ENCODE assay signal across 17 cellular contexts in the genomic region with DNA sequence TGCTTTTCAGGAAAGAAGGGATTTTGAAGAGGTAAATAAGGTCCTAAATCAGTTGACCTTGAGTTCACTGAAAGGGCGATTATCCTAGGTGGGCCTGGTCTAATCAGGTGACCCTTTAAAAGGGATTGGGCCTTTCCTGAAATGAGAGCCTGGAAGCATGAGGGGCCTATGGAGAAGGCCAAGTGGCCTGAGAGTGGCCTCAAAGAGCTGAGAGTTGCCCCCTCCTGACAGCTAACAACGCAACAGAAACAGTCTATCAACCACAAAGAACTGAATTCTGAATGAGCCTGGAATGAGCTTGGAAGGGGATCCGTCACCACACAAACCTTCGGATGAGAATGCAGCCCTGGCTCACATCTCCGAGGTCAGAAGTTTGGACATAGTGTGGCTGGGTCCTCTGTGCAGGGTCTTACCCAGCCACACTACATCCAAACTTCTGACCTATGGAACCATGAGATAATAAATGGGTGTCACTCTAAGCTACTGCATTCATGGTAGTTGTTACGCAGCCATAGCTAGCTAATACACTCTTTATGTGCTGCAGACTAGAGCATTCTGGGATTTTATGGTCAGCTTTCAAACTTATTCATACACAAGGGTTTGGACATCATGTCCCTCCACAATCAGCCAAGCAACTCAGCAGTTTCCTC.
DNase-seq lines count a peak whose midpoint lies in the region; ATAC-seq and TF ChIP-seq lines count a peak whose summit lies in the region.
"Had no signal": no experiment of that assay in that cellular context is flagged by ENCODE, and none has a peak within 500 bp of the region (broad histone marks: within the 10 kb centered on the region; RNA-seq: fewer than 3 reads in every experiment).

No MANE protein-coding gene starts in this region.

- peak overlapping the region; percentile 60 for H3K4me3 Mint-ChIP-seq in natural killer cell treated with Interleukin-12 subunit alpha and Interleukin-12 subunit beta and Interleukin-15 and Interleukin-18, amount 100 ng/mL, for 72 hours

- H3K79me2 ChIP-seq in OCI-LY7 (ENCODE audit: insufficient read depth, low read depth, low read length), result no peaks in the 10 kb centered on the region

- no TSS peak for BruUV-seq in OCI-LY7 (replicated peaks; lab: Mats Ljungman, UMichigan)

- TF ChIP-seq CTCF in OCI-LY7 (conservative IDR thresholded peaks at IDR 0.05; ENCODE audit: low read length) (no peak), dorsolateral prefrontal cortex (IDR thresholded peaks at IDR 0.05 in 54 of 56, conservative IDR thresholded peaks at IDR 0.05 in 2 of 56; ENCODE audit: low read depth in 1 of 56, partially characterized antibody in 56 of 56) (no peak), transverse colon (IDR thresholded peaks at IDR 0.05) (no peak)

- no peaks in the 10 kb centered on the region for H3K9me2 ChIP-seq in OCI-LY7 (ENCODE audit: insufficient read depth, low read length)
- H3K9me2 ChIP-seq: SK-N-SH had no signal

- H3K9me3 ChIP-seq in OCI-LY7 (ENCODE audit: low read length) (peaks cover 31% of the 10 kb centered on the region), transverse colon (no peaks in the 10 kb centered on the region)

- no peak for TF ChIP-seq EP300 in transverse colon (IDR thresholded peaks at IDR 0.05; ENCODE audit: low read depth)

- in situ Hi-C loops in transverse colon (cut with MboI; ENCODE audit: low pct_ligation_motif_present in 1 of 4, low pct_unique_long_range_greater_than_20kb in 1 of 4, low sequenced_read_pairs in 3 of 4), result no loop called here

- peaks cover 50 to 53% of the 10 kb centered on the region in 2 donors for H3K4me1 Mint-ChIP-seq in natural killer cell treated with Interleukin-12 subunit alpha and Interleukin-12 subunit beta and Interleukin-15 and Interleukin-18, amount 100 ng/mL, for 72 hours (ENCODE audit: low read depth in 2 of 2)

- peaks cover 25% of the 10 kb centered on the region for H3K36me3 ChIP-seq in OCI-LY7 (ENCODE audit: insufficient read depth, low read length)
- H3K36me3 ChIP-seq in transverse colon, result no peaks in the 10 kb centered on the region
- no peaks in the 10 kb centered on the region for H3K36me3 ChIP-seq in H7 (replicated peaks; ENCODE audit: control insufficient read depth, insufficient read depth, low read length)
- H3K36me3 ChIP-seq: MG63 had no signal

- no peak for ATAC-seq in natural killer cell treated with Interleukin-12 subunit alpha and Interleukin-12 subunit beta and Interleukin-15 and Interleukin-18, amount 100 ng/mL, for 72 hours
- ATAC-seq: esophagus mucosa had no signal

- H3K27ac ChIP-seq in OCI-LY7 (ENCODE audit: low read depth, low read length, poor library complexity, severe bottlenecking) (peak overlapping the region; percentile 52), dorsolateral prefrontal cortex (peak overlapping the region in 48 of 59 donors; percentile 1 to 93 (median 62)), transverse colon (peak overlapping the region; percentile 38 to 69 (median 52))
- H3K27ac ChIP-seq: PC-9 had no signal

- H3K27me3 Mint-ChIP-seq in natural killer cell treated with Interleukin-12 subunit alpha and Interleukin-12 subunit beta and Interleukin-15 and Interleukin-18, amount 100 ng/mL, for 72 hours, result no peaks in the 10 kb centered on the region

- peak overlapping the region; percentile 88 to 94 for H3K27ac Mint-ChIP-seq in natural killer cell treated with Interleukin-12 subunit alpha and Interleukin-12 subunit beta and Interleukin-15 and Interleukin-18, amount 100 ng/mL, for 72 hours

- no peak overlapping the region for H3K4me3 ChIP-seq in OCI-LY7 (ENCODE audit: low read depth, low read length, poor library complexity, severe bottlenecking)
- no peak overlapping the region for H3K4me3 ChIP-seq in dorsolateral prefrontal cortex
- H3K4me3 ChIP-seq in transverse colon, result no peak overlapping the region
- H3K4me3 ChIP-seq in H7 (ENCODE audit: insufficient read depth, low read depth, low read length), result no peak overlapping the region
- H3K4me3 ChIP-seq: MG63, mucosa of descending colon, PC-9 had no signal

- H2AFZ ChIP-seq in OCI-LY7 (ENCODE audit: low read length), result no peak overlapping the region
- H2AFZ ChIP-seq: PC-9 had no signal

- TF ChIP-seq POLR2A in transverse colon (IDR thresholded peaks at IDR 0.05), result no peak

- intact Hi-C loops in OCI-LY7 (cut with micrococcal nuclease; ENCODE audit: unreplicated experiment) (no loop called here), dorsolateral prefrontal cortex (cut with DNase I) (no loop called here), transverse colon (cut with DNase I; ENCODE audit: low total_unique reads) (no loop called here)

- H3K4me2 ChIP-seq in OCI-LY7 (ENCODE audit: low read length), result no peak overlapping the region
- H3K4me2 ChIP-seq: PC-9, SK-N-SH had no signal

- peaks cover 67% of the 10 kb centered on the region for H3K4me1 ChIP-seq in OCI-LY7 (ENCODE audit: insufficient read depth, low read length, poor library complexity, severe bottlenecking)
- peaks cover 0 to 16% (median 10%) of the 10 kb centered on the region in 4 donors for H3K4me1 ChIP-seq in transverse colon

- peaks cover 16% of the 10 kb centered on the region for H3K9me3 Mint-ChIP-seq in natural killer cell treated with Interleukin-12 subunit alpha and Interleukin-12 subunit beta and Interleukin-15 and Interleukin-18, amount 100 ng/mL, for 72 hours

- DNase-seq in OCI-LY7 (ENCODE audit: low spot score) (no peak), dorsolateral prefrontal cortex (no peak), transverse colon (no peak), H7 (no peak), SW 1271 (lab: John Stamatoyannopoulos, UW) (no peak)
- DNase-seq in natural killer cell treated with Interleukin-12 subunit alpha and Interleukin-12 subunit beta and Interleukin-15 and Interleukin-18, amount 100 ng/mL, for 72 hours (ENCODE audit: low spot score), result no peak
- no peak for DNase-seq in effector CD8-positive, alpha-beta T cell (lab: John Stamatoyannopoulos, UW)
- DNase-seq: anterior cingulate cortex; islet precursor cell; MG63; NCI-H187; NCI-H510A treated with DMSO at 0.1 percent for 48 hours; PC-9; SK-N-SH; stimulated activated CD4-positive, alpha-beta T cell treated with anti-CD3 and anti-CD28 coated beads, Interleukin-15, amount 100 ng/mL, for 24 hours had no signal

- 95% methylated on average over 6 of the region's 6 CpGs; no CpG with 5 or more reads in 1 of the 2 donors for WGBS in transverse colon (ENCODE audit: low coverage in 1 of 2), 2 donors

- H3K36me3 Mint-ChIP-seq in natural killer cell treated with Interleukin-12 subunit alpha and Interleukin-12 subunit beta and Interleukin-15 and Interleukin-18, amount 100 ng/mL, for 72 hours, result peaks cover 13% of the 10 kb centered on the region

- H4K20me1 ChIP-seq in OCI-LY7 (ENCODE audit: insufficient read depth, low read length), result no peaks in the 10 kb centered on the region

- H3K27me3 ChIP-seq in dorsolateral prefrontal cortex, result no peaks in the 10 kb centered on the region
- H3K27me3 ChIP-seq in transverse colon, result no peaks in the 10 kb centered on the region
- H3K27me3 ChIP-seq in H7 (ENCODE audit: control insufficient read depth, insufficient read depth, low read length), result no peaks in the 10 kb centered on the region
- H3K27me3 ChIP-seq: MG63 had no signal

- POLR2A ChIA-PET in OCI-LY7 (lab: Charles Lee), result no interaction called here

- CTCF ChIA-PET in OCI-LY7 (lab: Charles Lee; ENCODE audit: unreplicated experiment), result interaction anchor here (0.8 kb wide), 1 partner anchor 17 kb away, joined by 3 read pairs; no protein-coding TSS in a partner anchor
